1 cellular context compared by ENCODE assay signal in genomic region chr11:119376197-119376847, GRCh38.
TF ChIP-seq lines count a peak whose summit lies in the region.

No MANE protein-coding gene starts in this region.

TF ChIP-seq in HepG2, 621 proteins besides CTCF, POLR2A, EP300 and RAD21 (continued from another document and continues in another):
- TF ChIP-seq, protein P1, sequence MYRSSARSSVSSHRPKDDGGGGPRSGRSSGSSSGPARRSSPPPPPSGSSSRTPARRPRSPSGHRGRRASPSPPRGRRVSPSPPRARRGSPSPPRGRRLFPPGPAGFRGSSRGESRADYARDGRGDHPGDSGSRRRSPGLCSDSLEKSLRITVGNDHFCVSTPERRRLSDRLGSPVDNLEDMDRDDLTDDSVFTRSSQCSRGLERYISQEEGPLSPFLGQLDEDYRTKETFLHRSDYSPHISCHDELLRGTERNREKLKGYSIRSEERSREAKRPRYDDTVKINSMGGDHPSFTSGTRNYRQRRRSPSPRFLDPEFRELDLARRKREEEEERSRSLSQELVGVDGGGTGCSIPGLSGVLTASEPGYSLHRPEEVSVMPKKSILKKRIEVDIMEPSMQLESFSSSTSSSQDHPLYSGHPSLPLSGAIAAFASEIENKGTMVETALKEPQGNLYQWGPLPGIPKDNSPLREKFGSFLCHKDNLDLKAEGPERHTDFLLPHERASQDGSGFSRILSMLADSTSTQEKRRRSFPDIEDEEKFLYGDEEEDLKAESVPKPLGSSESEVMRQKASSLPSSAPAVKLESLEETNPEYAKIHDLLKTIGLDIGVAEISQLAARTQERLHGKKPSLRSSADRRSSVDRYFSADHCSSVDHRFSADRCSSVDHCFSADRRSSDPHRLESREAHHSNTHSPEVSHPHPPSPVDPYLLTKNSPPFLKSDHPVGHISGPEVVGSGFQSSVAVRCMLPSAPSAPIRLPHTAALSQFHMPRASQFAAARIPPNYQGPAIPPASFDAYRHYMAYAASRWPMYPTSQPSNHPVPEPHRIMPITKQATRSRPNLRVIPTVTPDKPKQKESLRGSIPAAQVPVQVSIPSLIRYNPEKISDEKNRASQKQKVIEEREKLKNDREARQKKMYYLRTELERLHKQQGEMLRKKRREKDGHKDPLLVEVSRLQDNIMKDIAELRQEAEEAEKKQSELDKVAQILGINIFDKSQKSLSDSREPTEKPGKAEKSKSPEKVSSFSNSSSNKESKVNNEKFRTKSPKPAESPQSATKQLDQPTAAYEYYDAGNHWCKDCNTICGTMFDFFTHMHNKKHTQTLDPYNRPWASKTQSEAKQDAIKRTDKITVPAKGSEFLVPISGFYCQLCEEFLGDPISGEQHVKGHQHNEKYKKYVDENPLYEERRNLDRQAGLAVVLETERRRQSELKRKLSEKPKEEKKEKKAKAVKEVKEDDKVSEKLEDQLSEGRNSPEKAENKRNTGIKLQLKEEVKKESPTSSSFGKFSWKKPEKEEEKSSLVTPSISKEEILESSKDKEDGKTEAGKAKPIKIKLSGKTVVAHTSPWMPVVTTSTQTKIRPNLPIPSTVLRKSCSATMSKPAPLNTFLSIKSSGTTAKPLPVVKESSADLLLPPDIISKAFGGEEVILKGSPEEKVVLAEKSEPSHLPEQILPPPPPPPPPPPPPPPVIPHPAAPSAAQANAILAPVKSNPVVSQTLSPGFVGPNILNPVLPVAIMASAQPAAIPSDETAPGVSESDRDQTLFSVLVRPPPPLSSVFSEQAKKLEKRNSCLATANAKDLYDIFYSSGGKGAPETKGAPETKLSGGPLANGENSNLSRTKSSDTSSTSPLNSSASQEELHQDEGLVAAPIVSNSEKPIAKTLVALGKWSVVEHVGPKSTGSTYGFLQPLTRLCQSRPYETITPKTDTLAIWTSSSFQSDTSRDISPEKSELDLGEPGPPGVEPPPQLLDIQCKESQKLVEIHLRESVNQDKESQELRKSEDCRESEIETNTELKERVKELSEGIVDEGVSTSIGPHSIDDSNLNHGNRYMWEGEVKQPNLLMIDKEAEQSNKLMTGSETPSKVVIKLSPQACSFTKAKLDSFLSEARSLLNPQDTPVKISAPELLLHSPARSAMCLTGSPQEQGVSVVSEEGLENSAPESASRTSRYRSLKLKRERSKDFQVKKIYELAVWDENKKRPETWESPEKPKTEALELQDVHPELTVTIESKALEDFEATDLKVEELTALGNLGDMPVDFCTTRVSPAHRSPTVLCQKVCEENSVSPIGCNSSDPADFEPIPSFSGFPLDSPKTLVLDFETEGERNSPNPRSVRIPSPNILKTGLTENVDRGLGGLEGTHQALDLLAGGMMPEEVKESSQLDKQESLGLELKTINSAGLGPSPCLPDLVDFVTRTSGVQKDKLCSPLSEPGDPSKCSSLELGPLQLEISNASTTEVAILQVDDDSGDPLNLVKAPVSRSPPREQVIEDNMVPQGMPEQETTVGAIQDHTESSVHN (CRISPR knock-in tag; IDR thresholded peaks at IDR 0.05), result no peak
- TF ChIP-seq ARID3A (IDR thresholded peaks at IDR 0.05; ENCODE audit: low read depth, low read length) (no peak), ZNF644 (CRISPR knock-in tag; IDR thresholded peaks at IDR 0.05; ENCODE audit: low read depth) (no peak), MXD4 (CRISPR knock-in tag; IDR thresholded peaks at IDR 0.05) (peak; percentile 96), ZNF138 (CRISPR knock-in tag; IDR thresholded peaks at IDR 0.05; ENCODE audit: low read depth) (no peak), RCOR2 (CRISPR knock-in tag; IDR thresholded peaks at IDR 0.05) (no peak), ZNF282 (IDR thresholded peaks at IDR 0.05; ENCODE audit: partially characterized antibody) (no peak), ZBTB7A (CRISPR knock-in tag; IDR thresholded peaks at IDR 0.05) (peak; percentile 50; the same call in 1 of the 2 replicates), SKI (IDR thresholded peaks at IDR 0.05; ENCODE audit: partially characterized antibody) (no peak), ZNF446 (CRISPR knock-in tag; IDR thresholded peaks at IDR 0.05) (no peak), ZNF10 (CRISPR knock-in tag; IDR thresholded peaks at IDR 0.05; ENCODE audit: borderline replicate concordance, low read depth) (no peak), MXD3 (CRISPR knock-in tag; IDR thresholded peaks at IDR 0.05) (peak; percentile 61; the same call in 1 of the 2 replicates), IKZF5 (CRISPR knock-in tag; IDR thresholded peaks at IDR 0.05) (0 out of 2 replicates have a peak, but pooled peaks have one; percentile 37), ZIK1 (CRISPR knock-in tag; IDR thresholded peaks at IDR 0.05; ENCODE audit: borderline replicate concordance, low read depth) (0 out of 2 replicates have a peak, but pooled peaks have one; percentile 46), HOXD1 (CRISPR knock-in tag; IDR thresholded peaks at IDR 0.05) (0 out of 2 replicates have a peak, but pooled peaks have one; percentile 47), ZBTB42 (CRISPR knock-in tag; IDR thresholded peaks at IDR 0.05) (no peak), PRMT3 (CRISPR knock-in tag; IDR thresholded peaks at IDR 0.05; ENCODE audit: borderline replicate concordance, low read depth) (no peak), TAF15 (IDR thresholded peaks at IDR 0.05; ENCODE audit: low read depth, low read length, poor library complexity, severe bottlenecking) (no peak), GATAD1 (CRISPR knock-in tag; IDR thresholded peaks at IDR 0.05) (0 out of 2 replicates have a peak, but pooled peaks have one; percentile 29), ZNF34 (CRISPR knock-in tag; IDR thresholded peaks at IDR 0.05; ENCODE audit: borderline replicate concordance) (no peak), ZNF430 (CRISPR knock-in tag; IDR thresholded peaks at IDR 0.05) (0 out of 2 replicates have a peak, but pooled peaks have one; percentile 32), DBP (CRISPR knock-in tag; IDR thresholded peaks at IDR 0.05; ENCODE audit: not compliant biosample characterization) (no peak), HNRNPH1 (optimal IDR thresholded peaks at IDR 0.05; ENCODE audit: low read depth, low read length) (no peak), ZNF614 (CRISPR knock-in tag; IDR thresholded peaks at IDR 0.05; ENCODE audit: borderline replicate concordance) (no peak), CREM (IDR thresholded peaks at IDR 0.05) (no peak), CREM (CRISPR knock-in tag; IDR thresholded peaks at IDR 0.05) (no peak)
- TF ChIP-seq, protein P2, sequence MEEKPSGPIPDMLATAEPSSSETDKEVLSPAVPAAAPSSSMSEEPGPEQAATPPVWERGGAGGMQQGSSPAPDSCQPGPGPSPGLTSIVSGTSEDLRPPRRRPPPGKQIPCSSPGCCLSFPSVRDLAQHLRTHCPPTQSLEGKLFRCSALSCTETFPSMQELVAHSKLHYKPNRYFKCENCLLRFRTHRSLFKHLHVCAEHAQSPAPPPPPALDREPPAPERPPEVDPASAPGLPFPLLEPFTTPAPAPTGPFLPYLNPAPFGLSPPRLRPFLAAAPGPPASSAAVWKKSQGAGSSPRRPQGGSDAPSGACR (CRISPR knock-in tag; IDR thresholded peaks at IDR 0.05), result no peak
- TF ChIP-seq, protein P3, sequence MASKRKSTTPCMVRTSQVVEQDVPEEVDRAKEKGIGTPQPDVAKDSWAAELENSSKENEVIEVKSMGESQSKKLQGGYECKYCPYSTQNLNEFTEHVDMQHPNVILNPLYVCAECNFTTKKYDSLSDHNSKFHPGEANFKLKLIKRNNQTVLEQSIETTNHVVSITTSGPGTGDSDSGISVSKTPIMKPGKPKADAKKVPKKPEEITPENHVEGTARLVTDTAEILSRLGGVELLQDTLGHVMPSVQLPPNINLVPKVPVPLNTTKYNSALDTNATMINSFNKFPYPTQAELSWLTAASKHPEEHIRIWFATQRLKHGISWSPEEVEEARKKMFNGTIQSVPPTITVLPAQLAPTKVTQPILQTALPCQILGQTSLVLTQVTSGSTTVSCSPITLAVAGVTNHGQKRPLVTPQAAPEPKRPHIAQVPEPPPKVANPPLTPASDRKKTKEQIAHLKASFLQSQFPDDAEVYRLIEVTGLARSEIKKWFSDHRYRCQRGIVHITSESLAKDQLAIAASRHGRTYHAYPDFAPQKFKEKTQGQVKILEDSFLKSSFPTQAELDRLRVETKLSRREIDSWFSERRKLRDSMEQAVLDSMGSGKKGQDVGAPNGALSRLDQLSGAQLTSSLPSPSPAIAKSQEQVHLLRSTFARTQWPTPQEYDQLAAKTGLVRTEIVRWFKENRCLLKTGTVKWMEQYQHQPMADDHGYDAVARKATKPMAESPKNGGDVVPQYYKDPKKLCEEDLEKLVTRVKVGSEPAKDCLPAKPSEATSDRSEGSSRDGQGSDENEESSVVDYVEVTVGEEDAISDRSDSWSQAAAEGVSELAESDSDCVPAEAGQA (IDR thresholded peaks at IDR 0.05; ENCODE audit: low read depth), result no peak
- TF ChIP-seq, protein P3 (CRISPR knock-in tag; IDR thresholded peaks at IDR 0.05; ENCODE audit: borderline replicate concordance), result no peak
- TF ChIP-seq, protein P4, sequence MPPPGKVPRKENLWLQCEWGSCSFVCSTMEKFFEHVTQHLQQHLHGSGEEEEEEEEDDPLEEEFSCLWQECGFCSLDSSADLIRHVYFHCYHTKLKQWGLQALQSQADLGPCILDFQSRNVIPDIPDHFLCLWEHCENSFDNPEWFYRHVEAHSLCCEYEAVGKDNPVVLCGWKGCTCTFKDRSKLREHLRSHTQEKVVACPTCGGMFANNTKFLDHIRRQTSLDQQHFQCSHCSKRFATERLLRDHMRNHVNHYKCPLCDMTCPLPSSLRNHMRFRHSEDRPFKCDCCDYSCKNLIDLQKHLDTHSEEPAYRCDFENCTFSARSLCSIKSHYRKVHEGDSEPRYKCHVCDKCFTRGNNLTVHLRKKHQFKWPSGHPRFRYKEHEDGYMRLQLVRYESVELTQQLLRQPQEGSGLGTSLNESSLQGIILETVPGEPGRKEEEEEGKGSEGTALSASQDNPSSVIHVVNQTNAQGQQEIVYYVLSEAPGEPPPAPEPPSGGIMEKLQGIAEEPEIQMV (CRISPR knock-in tag; IDR thresholded peaks at IDR 0.05; ENCODE audit: low read depth), result no peak
- TF ChIP-seq, protein P5, sequence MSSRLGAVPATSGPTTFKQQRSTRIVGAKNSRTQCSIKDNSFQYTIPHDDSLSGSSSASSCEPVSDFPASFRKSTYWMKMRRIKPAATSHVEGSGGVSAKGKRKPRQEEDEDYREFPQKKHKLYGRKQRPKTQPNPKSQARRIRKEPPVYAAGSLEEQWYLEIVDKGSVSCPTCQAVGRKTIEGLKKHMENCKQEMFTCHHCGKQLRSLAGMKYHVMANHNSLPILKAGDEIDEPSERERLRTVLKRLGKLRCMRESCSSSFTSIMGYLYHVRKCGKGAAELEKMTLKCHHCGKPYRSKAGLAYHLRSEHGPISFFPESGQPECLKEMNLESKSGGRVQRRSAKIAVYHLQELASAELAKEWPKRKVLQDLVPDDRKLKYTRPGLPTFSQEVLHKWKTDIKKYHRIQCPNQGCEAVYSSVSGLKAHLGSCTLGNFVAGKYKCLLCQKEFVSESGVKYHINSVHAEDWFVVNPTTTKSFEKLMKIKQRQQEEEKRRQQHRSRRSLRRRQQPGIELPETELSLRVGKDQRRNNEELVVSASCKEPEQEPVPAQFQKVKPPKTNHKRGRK (CRISPR knock-in tag; IDR thresholded peaks at IDR 0.05), result no peak
- TF ChIP-seq, protein P6, sequence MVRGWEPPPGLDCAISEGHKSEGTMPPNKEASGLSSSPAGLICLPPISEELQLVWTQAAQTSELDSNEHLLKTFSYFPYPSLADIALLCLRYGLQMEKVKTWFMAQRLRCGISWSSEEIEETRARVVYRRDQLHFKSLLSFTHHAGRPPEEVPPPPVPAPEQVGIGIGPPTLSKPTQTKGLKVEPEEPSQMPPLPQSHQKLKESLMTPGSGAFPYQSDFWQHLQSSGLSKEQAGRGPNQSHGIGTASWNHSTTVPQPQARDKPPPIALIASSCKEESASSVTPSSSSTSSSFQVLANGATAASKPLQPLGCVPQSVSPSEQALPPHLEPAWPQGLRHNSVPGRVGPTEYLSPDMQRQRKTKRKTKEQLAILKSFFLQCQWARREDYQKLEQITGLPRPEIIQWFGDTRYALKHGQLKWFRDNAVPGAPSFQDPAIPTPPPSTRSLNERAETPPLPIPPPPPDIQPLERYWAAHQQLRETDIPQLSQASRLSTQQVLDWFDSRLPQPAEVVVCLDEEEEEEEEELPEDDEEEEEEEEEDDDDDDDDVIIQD (CRISPR knock-in tag; IDR thresholded peaks at IDR 0.05; ENCODE audit: low read depth), result no peak
